In genomic region chr15:101209285-101209821, GRCh38 we compare ENCODE assay signal across 17 cellular contexts. TPM values are rescaled to one million over a fixed set of nuclear protein-coding genes. Genes with fewer than 3 reads are reported as not detected.
DNase-seq lines count a peak whose midpoint lies in the region; ATAC-seq and TF ChIP-seq lines count a peak whose summit lies in the region.
"Had no signal": no experiment of that assay in that cellular context is flagged by ENCODE, and none has a peak within 500 bp of the region (broad histone marks: within the 10 kb centered on the region; RNA-seq: fewer than 3 reads in every experiment).

No MANE protein-coding gene starts in this region.

- H3K4me1 Mint-ChIP-seq in activated CD4-positive, alpha-beta T cell treated with anti-CD3 and anti-CD28 coated beads, Interleukin-2, amount 10 ng/mL, durations not matched to agents 24 days and 14 days: peaks cover 78% of the 10 kb centered on the region
- peaks cover 60 to 81% of the 10 kb centered on the region in 2 donors for H3K4me1 Mint-ChIP-seq in natural killer cell treated with Interleukin-12 subunit alpha and Interleukin-12 subunit beta and Interleukin-15 and Interleukin-18, amount 100 ng/mL, for 72 hours (ENCODE audit: low read depth in 2 of 2)

- intact Hi-C loops in activated CD4-positive, alpha-beta T cell treated with anti-CD3 and anti-CD28 coated beads, Interleukin-2, amount 10 ng/mL, durations not matched to agents 24 days and 14 days (cut with micrococcal nuclease): loop anchor here (5.0 kb wide), 2 partner anchors 117 to 607 kb away; partner anchors contain the start of genes ASB7 and LINS1

- peaks cover 34% of the 10 kb centered on the region for H3K36me3 Mint-ChIP-seq in activated CD4-positive, alpha-beta T cell treated with anti-CD3 and anti-CD28 coated beads, Interleukin-2, amount 10 ng/mL, durations not matched to agents 24 days and 14 days (ENCODE audit: low read depth)
- H3K36me3 Mint-ChIP-seq in natural killer cell treated with Interleukin-12 subunit alpha and Interleukin-12 subunit beta and Interleukin-15 and Interleukin-18, amount 100 ng/mL, for 72 hours: no peaks in the 10 kb centered on the region

- H3K27me3 Mint-ChIP-seq in activated CD4-positive, alpha-beta T cell treated with anti-CD3 and anti-CD28 coated beads, Interleukin-2, amount 10 ng/mL, durations not matched to agents 24 days and 14 days: no peaks in the 10 kb centered on the region
- no peaks in the 10 kb centered on the region for H3K27me3 Mint-ChIP-seq in natural killer cell treated with Interleukin-12 subunit alpha and Interleukin-12 subunit beta and Interleukin-15 and Interleukin-18, amount 100 ng/mL, for 72 hours
- H3K27me3 Mint-ChIP-seq: naive B cell had no signal

- no peak for ATAC-seq in natural killer cell treated with Interleukin-12 subunit alpha and Interleukin-12 subunit beta and Interleukin-15 and Interleukin-18, amount 100 ng/mL, for 72 hours
- ATAC-seq: CD8-positive, alpha-beta T cell had no signal

- H3K27ac ChIP-seq in HL-60 (replicated peaks): peak overlapping the region; percentile 86
- H3K27ac ChIP-seq in coronary artery: peak overlapping the region; percentile 40 to 52
- H3K27ac ChIP-seq: SK-N-MC had no signal

- H3K4me3 ChIP-seq in HL-60 (replicated peaks; ENCODE audit: insufficient read depth, low read length): no peak overlapping the region
- H3K4me3 ChIP-seq in coronary artery: no peak overlapping the region
- H3K4me3 ChIP-seq: SK-N-MC had no signal

- no peak for DNase-seq in activated CD4-positive, alpha-beta T cell treated with anti-CD3 and anti-CD28 coated beads, Interleukin-2, amount 10 ng/mL, durations not matched to agents 24 days and 14 days
- no peak for DNase-seq in activated CD4-positive, alpha-beta T cell treated with anti-CD3 and anti-CD28 coated beads for 1 hour
- no peak for DNase-seq in HL-60 (ENCODE audit: low read depth in 1 of 2, low spot score in 1 of 2)
- no peak for DNase-seq in coronary artery (ENCODE audit: low spot score)
- DNase-seq in natural killer cell treated with Interleukin-12 subunit alpha and Interleukin-12 subunit beta and Interleukin-15 and Interleukin-18, amount 100 ng/mL, for 72 hours (ENCODE audit: low spot score): no peak
- no peak for DNase-seq in NCI-H82 treated with DMSO at 0.1 percent for 48 hours (lab: John Stamatoyannopoulos, UW; ENCODE audit: unreplicated experiment)
- DNase-seq in OCI-M1 (lab: John Stamatoyannopoulos, UW): no peak
- no peak for DNase-seq in cerebellar nuclear complex (lab: John Stamatoyannopoulos, UW)
- DNase-seq: ACHN; activated naive CD4-positive, alpha-beta T cell treated with anti-CD3 and anti-CD28 coated beads for 36 hours; caudate nucleus; CD8-positive, alpha-beta T cell; endodermal cell; foreskin fibroblast; naive B cell; NCI-H526 treated with DMSO at 0.1 percent for 48 hours had no signal

- H3K27ac Mint-ChIP-seq in activated CD4-positive, alpha-beta T cell treated with anti-CD3 and anti-CD28 coated beads, Interleukin-2, amount 10 ng/mL, durations not matched to agents 24 days and 14 days: peak overlapping the region; percentile 60
- H3K27ac Mint-ChIP-seq in natural killer cell treated with Interleukin-12 subunit alpha and Interleukin-12 subunit beta and Interleukin-15 and Interleukin-18, amount 100 ng/mL, for 72 hours: peak overlapping the region; percentile 11 to 15
- H3K27ac Mint-ChIP-seq: activated naive CD4-positive, alpha-beta T cell treated with anti-CD3 and anti-CD28 coated beads for 36 hours; CD8-positive, alpha-beta T cell; endodermal cell had no signal

- TF ChIP-seq CTCF in HL-60 (IDR thresholded peaks at IDR 0.05; ENCODE audit: insufficient read depth, low read length): no peak
- no peak for TF ChIP-seq CTCF in coronary artery (IDR thresholded peaks at IDR 0.05)

- no peaks in the 10 kb centered on the region for H3K9me3 Mint-ChIP-seq in activated CD4-positive, alpha-beta T cell treated with anti-CD3 and anti-CD28 coated beads, Interleukin-2, amount 10 ng/mL, durations not matched to agents 24 days and 14 days
- no peaks in the 10 kb centered on the region for H3K9me3 Mint-ChIP-seq in natural killer cell treated with Interleukin-12 subunit alpha and Interleukin-12 subunit beta and Interleukin-15 and Interleukin-18, amount 100 ng/mL, for 72 hours
- H3K9me3 Mint-ChIP-seq: activated naive CD4-positive, alpha-beta T cell treated with anti-CD3 and anti-CD28 coated beads for 36 hours; CD8-positive, alpha-beta T cell; endodermal cell had no signal

- no peaks in the 10 kb centered on the region for H3K27me3 ChIP-seq in HL-60 (ENCODE audit: insufficient read depth, poor library complexity, severe bottlenecking)

- peak overlapping the region; percentile 15 for H3K4me3 Mint-ChIP-seq in activated CD4-positive, alpha-beta T cell treated with anti-CD3 and anti-CD28 coated beads, Interleukin-2, amount 10 ng/mL, durations not matched to agents 24 days and 14 days
- no peak overlapping the region for H3K4me3 Mint-ChIP-seq in natural killer cell treated with Interleukin-12 subunit alpha and Interleukin-12 subunit beta and Interleukin-15 and Interleukin-18, amount 100 ng/mL, for 72 hours
- H3K4me3 Mint-ChIP-seq: activated naive CD4-positive, alpha-beta T cell treated with anti-CD3 and anti-CD28 coated beads for 36 hours; CD8-positive, alpha-beta T cell; endodermal cell had no signal

RNA-seq across cellular contexts. Expression of gene CHSY1, which starts 42.5 kb away (rescaled TPM):
- 61.7 and 62.6 TPM in 2 replicates for total RNA-seq in activated CD4-positive, alpha-beta T cell treated with anti-CD3 and anti-CD28 coated beads, Interleukin-2, amount 10 ng/mL, durations not matched to agents 24 days and 14 days
- total RNA-seq in natural killer cell treated with Interleukin-12 subunit alpha and Interleukin-12 subunit beta and Interleukin-15 and Interleukin-18, amount 100 ng/mL, for 72 hours: 10 to 100 TPM; 91.2 to 93.3 TPM
